In the genomic region with DNA sequence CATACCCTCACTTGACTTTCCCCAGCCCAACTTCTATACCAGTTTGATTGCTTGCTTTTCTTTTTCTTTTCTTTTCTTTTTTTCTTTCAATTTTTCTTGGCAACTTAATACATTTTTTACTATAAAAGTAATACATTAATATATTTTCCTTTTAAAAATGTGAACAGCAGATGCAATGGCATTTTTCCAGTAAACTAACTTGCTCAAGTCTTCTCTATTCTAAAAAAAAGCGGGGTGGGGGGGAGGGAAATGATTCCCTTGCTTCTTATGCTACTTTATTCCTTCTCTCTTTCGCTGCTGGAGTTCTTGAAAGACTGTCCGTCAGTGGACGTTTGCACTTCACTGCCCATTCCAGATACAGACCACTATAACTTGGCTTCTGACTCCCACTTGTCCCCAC, we compare ENCODE assay signal across 1 cellular context.
TF ChIP-seq lines count a peak whose summit lies in the region.

No MANE protein-coding gene starts in this region.

TF ChIP-seq in IMR-90, 13 proteins besides CTCF, POLR2A, EP300 and RAD21:
- TF ChIP-seq BHLHE40 (IDR thresholded peaks at IDR 0.05; ENCODE audit: low read depth, low read length): no peak
TF ChIP-seq in IMR-90: peak in this region for 0.
